In genomic region chr7:22404421-22405023, GRCh38 we compare ENCODE assay signal across 20 cellular contexts.
"Had no signal": no experiment of that assay in that cellular context is flagged by ENCODE, and none has a peak within 500 bp of the region (broad histone marks: within the 10 kb centered on the region; RNA-seq: fewer than 3 reads in every experiment).

No MANE protein-coding gene starts in this region.

- H3K4me3 Mint-ChIP-seq: mesothelial cell of epicardium; naive B cell; natural killer cell treated with Interleukin-12 subunit alpha and Interleukin-12 subunit beta and Interleukin-15 and Interleukin-18, amount 100 ng/mL, for 72 hours; stimulated activated effector memory CD8-positive, alpha-beta T cell treated with anti-CD3 and anti-CD28 coated beads, Interleukin-12 subunit alpha, Interleukin-12 subunit beta, amount 100 ng/mL, for 72 hours; stimulated activated naive CD8-positive, alpha-beta T cell treated with anti-CD3 and anti-CD28 coated beads, Interleukin-15, Interleukin-2, amounts not matched to agents 100 ng/mL and 50 ng/mL, for 24 hours; type B pancreatic cell had no signal

- H3K9me3 Mint-ChIP-seq: mesothelial cell of epicardium; natural killer cell treated with Interleukin-12 subunit alpha and Interleukin-12 subunit beta and Interleukin-15 and Interleukin-18, amount 100 ng/mL, for 72 hours; stimulated activated effector memory CD8-positive, alpha-beta T cell treated with anti-CD3 and anti-CD28 coated beads, Interleukin-12 subunit alpha, Interleukin-12 subunit beta, amount 100 ng/mL, for 72 hours; stimulated activated naive CD8-positive, alpha-beta T cell treated with anti-CD3 and anti-CD28 coated beads, Interleukin-15, Interleukin-2, amounts not matched to agents 100 ng/mL and 50 ng/mL, for 24 hours; type B pancreatic cell had no signal

- H3K36me3 Mint-ChIP-seq: mesothelial cell of epicardium; natural killer cell treated with Interleukin-12 subunit alpha and Interleukin-12 subunit beta and Interleukin-15 and Interleukin-18, amount 100 ng/mL, for 72 hours; stimulated activated effector memory CD8-positive, alpha-beta T cell treated with anti-CD3 and anti-CD28 coated beads, Interleukin-12 subunit alpha, Interleukin-12 subunit beta, amount 100 ng/mL, for 72 hours; type B pancreatic cell had no signal

- ATAC-seq: natural killer cell treated with Interleukin-12 subunit alpha and Interleukin-12 subunit beta and Interleukin-15 and Interleukin-18, amount 100 ng/mL, for 72 hours; right cardiac atrium; stimulated activated effector memory CD8-positive, alpha-beta T cell treated with anti-CD3 and anti-CD28 coated beads, Interleukin-12 subunit alpha, Interleukin-12 subunit beta, amount 100 ng/mL, for 72 hours had no signal

- H3K4me1 Mint-ChIP-seq: mesothelial cell of epicardium had no signal

- DNase-seq: islet precursor cell; left ventricle myocardium inferior; mesendoderm; naive B cell; ovary; retina; right cardiac atrium; sigmoid colon; small intestine; spleen; stimulated activated CD4-positive, alpha-beta T cell treated with anti-CD3 and anti-CD28 coated beads, Interleukin-4, amount 100 ng/mL, for 24 hours; stimulated activated naive CD4-positive, alpha-beta T cell; tibial artery; uterus had no signal

- H3K27me3 Mint-ChIP-seq: naive B cell; natural killer cell treated with Interleukin-12 subunit alpha and Interleukin-12 subunit beta and Interleukin-15 and Interleukin-18, amount 100 ng/mL, for 72 hours; progenitor cell of endocrine pancreas; stimulated activated naive CD8-positive, alpha-beta T cell treated with anti-CD3 and anti-CD28 coated beads, Interleukin-15, Interleukin-2, amounts not matched to agents 100 ng/mL and 50 ng/mL, for 24 hours; type B pancreatic cell had no signal

- H3K27ac Mint-ChIP-seq: mesothelial cell of epicardium; naive B cell; natural killer cell treated with Interleukin-12 subunit alpha and Interleukin-12 subunit beta and Interleukin-15 and Interleukin-18, amount 100 ng/mL, for 72 hours; progenitor cell of endocrine pancreas; stimulated activated effector memory CD8-positive, alpha-beta T cell treated with anti-CD3 and anti-CD28 coated beads, Interleukin-12 subunit alpha, Interleukin-12 subunit beta, amount 100 ng/mL, for 72 hours; stimulated activated naive CD8-positive, alpha-beta T cell treated with anti-CD3 and anti-CD28 coated beads, Interleukin-15, Interleukin-2, amounts not matched to agents 100 ng/mL and 50 ng/mL, for 24 hours; type B pancreatic cell had no signal
